In genomic region chr10:111565542-111565941, GRCh38 we compare ENCODE assay signal across 28 cellular contexts.
"Had no signal": no experiment of that assay in that cellular context is flagged by ENCODE, and none has a peak within 500 bp of the region (broad histone marks: within the 10 kb centered on the region; RNA-seq: fewer than 3 reads in every experiment).

No MANE protein-coding gene starts in this region.

- H3K4me3 ChIP-seq: coronary artery, esophagus squamous epithelium, lower lobe of right lung, mucosa of descending colon, ovary, psoas muscle, sigmoid colon, stomach, thyroid gland, vagina had no signal

- H3K36me3 Mint-ChIP-seq: mesothelial cell of epicardium; naive B cell; stimulated activated effector memory CD8-positive, alpha-beta T cell treated with anti-CD3 and anti-CD28 coated beads, Interleukin-12 subunit alpha, Interleukin-12 subunit beta, amount 100 ng/mL, for 72 hours had no signal

- FAIRE-seq: endometrium, frontal cortex, keratinocyte had no signal

- H3K27ac ChIP-seq: coronary artery, esophagus squamous epithelium, lower lobe of right lung, ovary, psoas muscle, sigmoid colon, stomach, thyroid gland, vagina had no signal

- DNase-seq: dermis blood vessel endothelial cell; effector memory CD4-positive, alpha-beta T cell; erythroblast; esophagus squamous epithelium; hypothalamus; left ventricle myocardium superior; lower lobe of right lung; mucosa of descending colon; naive B cell; nephron progenitor cell; occipital lobe; ovary; posterior cingulate gyrus; psoas muscle; right cardiac atrium; sigmoid colon; stimulated activated CD4-positive, alpha-beta T cell treated with anti-CD3 and anti-CD28 coated beads, Interleukin-2, amount 100 ng/mL, for 24 hours; stimulated activated CD4-positive, alpha-beta T cell treated with anti-CD3 and anti-CD28 coated beads, Interleukin-4, amount 100 ng/mL, for 24 hours; stimulated activated naive CD4-positive, alpha-beta T cell treated with Interleukin-2 at 50 U/mL for 16 hours; stomach; thyroid gland had no signal

- H3K4me3 Mint-ChIP-seq: mesothelial cell of epicardium; naive B cell; nephron progenitor cell; stimulated activated effector memory CD8-positive, alpha-beta T cell treated with anti-CD3 and anti-CD28 coated beads, Interleukin-12 subunit alpha, Interleukin-12 subunit beta, amount 100 ng/mL, for 72 hours had no signal

- H3K9me3 Mint-ChIP-seq: mesothelial cell of epicardium; nephron progenitor cell; stimulated activated effector memory CD8-positive, alpha-beta T cell treated with anti-CD3 and anti-CD28 coated beads, Interleukin-12 subunit alpha, Interleukin-12 subunit beta, amount 100 ng/mL, for 72 hours had no signal

- H3K4me1 Mint-ChIP-seq: naive B cell; stimulated activated effector memory CD8-positive, alpha-beta T cell treated with anti-CD3 and anti-CD28 coated beads, Interleukin-12 subunit alpha, Interleukin-12 subunit beta, amount 100 ng/mL, for 72 hours had no signal

- H3K9me3 ChIP-seq: esophagus squamous epithelium, lower lobe of right lung, mucosa of descending colon, ovary, psoas muscle, sigmoid colon, stomach, thyroid gland, vagina had no signal

- H3K27me3 ChIP-seq: esophagus squamous epithelium, ovary, sigmoid colon, thyroid gland, vagina had no signal

- H3K27ac Mint-ChIP-seq: mesothelial cell of epicardium; naive B cell; stimulated activated effector memory CD8-positive, alpha-beta T cell treated with anti-CD3 and anti-CD28 coated beads, Interleukin-12 subunit alpha, Interleukin-12 subunit beta, amount 100 ng/mL, for 72 hours had no signal

- H3K4me1 ChIP-seq: psoas muscle, sigmoid colon, stomach, thyroid gland, vagina had no signal

- H3K36me3 ChIP-seq: esophagus squamous epithelium, lower lobe of right lung, ovary, sigmoid colon, stomach, thyroid gland, vagina had no signal

- ATAC-seq: left ventricle myocardium superior; lower lobe of right lung; mucosa of descending colon; psoas muscle; right cardiac atrium; stimulated activated effector memory CD8-positive, alpha-beta T cell treated with anti-CD3 and anti-CD28 coated beads, Interleukin-12 subunit alpha, Interleukin-12 subunit beta, amount 100 ng/mL, for 72 hours had no signal
